In genomic region chr15:92305342-92305741, GRCh38 we compare ENCODE assay signal across 26 cellular contexts.
DNase-seq lines count a peak whose midpoint lies in the region; ATAC-seq, FAIRE-seq and TF ChIP-seq lines count a peak whose summit lies in the region.
"Had no signal": no experiment of that assay in that cellular context is flagged by ENCODE, and none has a peak within 500 bp of the region (broad histone marks: within the 10 kb centered on the region; RNA-seq: fewer than 3 reads in every experiment).

No MANE protein-coding gene starts in this region.

- no peak for TF ChIP-seq EP300 in H1 (IDR thresholded peaks at IDR 0.05; ENCODE audit: borderline replicate concordance in 1 of 2, low read depth in 2 of 2, low read length in 2 of 2)
- TF ChIP-seq EP300 in suprapubic skin (IDR thresholded peaks at IDR 0.05) = no peak

- H2BK5ac ChIP-seq in H9 (ENCODE audit: insufficient read length, low read length) (no peak overlapping the region), H1 (ENCODE audit: low read depth, low read length) (no peak overlapping the region)

- TF ChIP-seq CTCF in H9 (conservative IDR thresholded peaks at IDR 0.05) (no peak), H1 (IDR thresholded peaks at IDR 0.05; ENCODE audit: control extremely low read depth in 1 of 3, insufficient read depth in 1 of 3, low read depth in 1 of 3, low read length in 3 of 3) (no peak), suprapubic skin (IDR thresholded peaks at IDR 0.05) (no peak)

- H3K4me3 Mint-ChIP-seq in H9 = no peak overlapping the region
- H3K4me3 Mint-ChIP-seq in stimulated activated memory B cell treated with anti-CD40 and anti-IgM and Interleukin-4, amounts not matched to agents 10 μg/mL and 1 μg/mL and 100 μg/mL, for 72 hours = no peak overlapping the region
- H3K4me3 Mint-ChIP-seq: B cell; CD4-positive, alpha-beta T cell; T-helper 1 cell treated with Interleukin-12 subunit alpha and Interleukin-12 subunit beta and Interleukin-4 antibody, amounts not matched to agents 30 μg/mL and 1 μg/mL, for 36 hours had no signal

- WGBS in H9 (ENCODE audit: extremely low coverage, insufficient read length, low lambda C conversion rate) = no CpG with 5 or more reads among the region's 2 CpGs
- WGBS in H1 (ENCODE audit: extremely low coverage in 1 of 2, insufficient coverage in 1 of 2, insufficient read length in 1 of 2, insufficient replicate concordance in 2 of 2, low coverage in 1 of 2, low lambda C conversion rate in 2 of 2, missing lambda C conversion rate in 1 of 2), 2 experiments = 57% methylated on average over 2 of the region's 2 CpGs; no CpG with 5 or more reads in 1 of the 2 experiments
- WGBS in suprapubic skin = 62% methylated on average over 2 of the region's 2 CpGs

- no peak for TF ChIP-seq POLR2A in H1 (IDR thresholded peaks at IDR 0.05; ENCODE audit: control extremely low read depth in 1 of 2, low read depth in 2 of 2, low read length in 2 of 2)
- TF ChIP-seq POLR2A in suprapubic skin (IDR thresholded peaks at IDR 0.05) = no peak

- H2BK120ac ChIP-seq in H9 (ENCODE audit: low read depth, low read length, poor library complexity, severe bottlenecking) (no peak overlapping the region), H1 (replicated peaks; ENCODE audit: low read depth, low read length) (no peak overlapping the region)

- H3K36me3 ChIP-seq in H1 (ENCODE audit: control insufficient read depth in 2 of 4, insufficient read depth in 4 of 4, low read length in 3 of 4) = no peaks in the 10 kb centered on the region; a peak in 1 of 8 replicates
- no peaks in the 10 kb centered on the region for H3K36me3 ChIP-seq in suprapubic skin

- H3K4me1 ChIP-seq in H9 (ENCODE audit: insufficient read depth, low read length) (peaks cover 15% of the 10 kb centered on the region), H1 (replicated peaks in 1 of 4; ENCODE audit: control insufficient read depth in 3 of 4, insufficient read depth in 4 of 4, low read length in 3 of 4) (peaks cover 3 to 23% (median 16%) of the 10 kb centered on the region in 4 experiments), suprapubic skin (no peaks in the 10 kb centered on the region)
- H3K4me1 ChIP-seq: A549, Caco-2 had no signal

- peak; percentile 20 for DNase-seq in NCI-H345 (lab: John Stamatoyannopoulos, UW)
- no peak for DNase-seq in NCI-H345 treated with DMSO at 0.1 percent for 48 hours (lab: John Stamatoyannopoulos, UW; ENCODE audit: unreplicated experiment)
- no peak for DNase-seq in H9
- DNase-seq in H1 (ENCODE audit: low read depth in 1 of 2, low spot score in 2 of 2) = no peak
- no peak for DNase-seq in suprapubic skin (ENCODE audit: low spot score in 2 of 2)
- DNase-seq: Caco-2; CD4-positive, alpha-beta T cell; DMS 273 treated with DMSO at 0.1 percent for 48 hours; DMS79 treated with DMSO at 0.1 percent for 48 hours; HCEC 1CT; KBM-7; MM.1S; NCI-H1048; NCI-H1436 treated with DMSO at 0.1 percent for 48 hours; NCI-H1930; NCI-H510A; NCI-H774; PC-3; Right ventricle myocardium superior had no signal

- H3K9ac ChIP-seq in H9 (ENCODE audit: extremely low read depth, insufficient read length, low read length) (no peak overlapping the region), H1 (replicated peaks in 1 of 4; ENCODE audit: extremely low read depth in 1 of 4, low read depth in 3 of 4, low read length in 3 of 4) (no peak overlapping the region)

- H3K27me3 ChIP-seq in H9 (ENCODE audit: insufficient read depth, low read length) = no peaks in the 10 kb centered on the region
- no peaks in the 10 kb centered on the region; a peak in 2 of 7 replicates for H3K27me3 ChIP-seq in H1 (replicated peaks in 1 of 4; ENCODE audit: control insufficient read depth in 3 of 4, extremely low read depth in 1 of 4, insufficient read depth in 3 of 4, low read length in 3 of 4)
- H3K27me3 ChIP-seq in suprapubic skin = peaks cover 16% of the 10 kb centered on the region

- H2BK15ac ChIP-seq in H9 (ENCODE audit: low read depth, low read length) = no peak overlapping the region
- no peak overlapping the region for H2BK15ac ChIP-seq in H1 (ENCODE audit: low read length)

- H3K36me3 Mint-ChIP-seq in H9 (ENCODE audit: insufficient read depth in 1 of 3, low read depth in 3 of 3) = peaks cover 5 to 12% (median 7%) of the 10 kb centered on the region in 3 experiments; a peak in 6 of 7 replicates
- no peaks in the 10 kb centered on the region for H3K36me3 Mint-ChIP-seq in stimulated activated memory B cell treated with anti-CD40 and anti-IgM and Interleukin-4, amounts not matched to agents 10 μg/mL and 1 μg/mL and 100 μg/mL, for 72 hours

- H3K4me1 Mint-ChIP-seq in H9 = peaks cover 32 to 33% of the 10 kb centered on the region in 2 experiments
- peaks cover 6% of the 10 kb centered on the region for H3K4me1 Mint-ChIP-seq in stimulated activated memory B cell treated with anti-CD40 and anti-IgM and Interleukin-4, amounts not matched to agents 10 μg/mL and 1 μg/mL and 100 μg/mL, for 72 hours

- H3K9me3 ChIP-seq in H9 (ENCODE audit: control insufficient read depth, low read depth, low read length) (no peaks in the 10 kb centered on the region), H1 (ENCODE audit: insufficient read depth in 2 of 2, low read depth in 1 of 2, low read length in 1 of 2) (peaks cover 0 to 8% of the 10 kb centered on the region in 2 experiments; a peak in 2 of 4 replicates), suprapubic skin (no peaks in the 10 kb centered on the region)
- H3K9me3 ChIP-seq: Caco-2 had no signal

- peak overlapping the region; percentile 19 for H3K4me2 ChIP-seq in H9 (ENCODE audit: insufficient read depth, insufficient read length, low read length)
- H3K4me2 ChIP-seq in H1 (ENCODE audit: insufficient read depth in 1 of 2, low read depth in 2 of 2, low read length in 2 of 2) = peak overlapping the region in 1 of 2 experiments; percentile 29; a peak in 2 of 4 replicates
- H3K4me2 ChIP-seq: A549 had no signal

- H3K14ac ChIP-seq in H9 (ENCODE audit: insufficient read depth, low read length) (no peak overlapping the region; the same call in 1 of the 2 replicates), H1 (ENCODE audit: insufficient read length) (no peak overlapping the region)

- no peak overlapping the region for H3K4ac ChIP-seq in H9 (ENCODE audit: low read depth, low read length)
- no peak overlapping the region for H3K4ac ChIP-seq in H1 (replicated peaks; ENCODE audit: insufficient read length, low read depth, low read length)

- H2BK12ac ChIP-seq in H9 (ENCODE audit: insufficient read length, low read depth, low read length) (no peak overlapping the region), H1 (ENCODE audit: low read depth, low read length) (no peak overlapping the region)

- POLR2A ChIA-PET in H1 (lab: Charles Lee; ENCODE audit: partially characterized antibody) = interaction anchor here (1.0 kb wide), 1 partner anchor 366 kb away, joined by 3 read pairs; no protein-coding TSS in a partner anchor

- H3K56ac ChIP-seq in H9 (ENCODE audit: insufficient read length, low read depth, low read length) = no peak overlapping the region
- no peak overlapping the region for H3K56ac ChIP-seq in H1 (replicated peaks; ENCODE audit: insufficient read length, low read depth, low read length)

- H3K79me1 ChIP-seq in H9 (ENCODE audit: insufficient read depth, low read depth, low read length, poor library complexity, severe bottlenecking) (no peaks in the 10 kb centered on the region), H1 (ENCODE audit: low read depth, low read length) (no peaks in the 10 kb centered on the region)

- H3K23ac ChIP-seq in H9 (ENCODE audit: insufficient read length, low read depth, low read length) = no peak overlapping the region
- H3K23ac ChIP-seq in H1 (ENCODE audit: insufficient read length) = no peak overlapping the region

- TF ChIP-seq RAD21 in H1 (IDR thresholded peaks at IDR 0.05 in 1 of 2, conservative IDR thresholded peaks at IDR 0.05 in 1 of 2; ENCODE audit: low read depth in 2 of 2, low read length in 2 of 2) = no peak

- no peaks in the 10 kb centered on the region for H4K20me1 ChIP-seq in H9 (ENCODE audit: control insufficient read depth, insufficient read depth, insufficient read length)
- no peaks in the 10 kb centered on the region for H4K20me1 ChIP-seq in H1 (replicated peaks in 1 of 2; ENCODE audit: control insufficient read depth in 1 of 2, insufficient read depth in 2 of 2, low read length in 2 of 2)

- H2AFZ ChIP-seq in H9 (ENCODE audit: low read length) (peak overlapping the region; percentile 6), H1 (ENCODE audit: low read length) (peak overlapping the region; percentile 47)

- FAIRE-seq in H1 (lab: Jason Lieb, UNC) = peak; percentile 48
- FAIRE-seq: A549, HepG2 had no signal

- no peaks in the 10 kb centered on the region for H3K23me2 ChIP-seq in H9 (ENCODE audit: insufficient read length, low read depth, low read length, poor library complexity, severe bottlenecking)
- H3K23me2 ChIP-seq in H1 (ENCODE audit: low read depth, low read length) = no peaks in the 10 kb centered on the region

- H4K5ac ChIP-seq in H9 (ENCODE audit: insufficient read length, low read depth, low read length) (no peak overlapping the region), H1 (ENCODE audit: insufficient read length, low read depth, low read length) (no peak overlapping the region)

- peak overlapping the region in 1 of 3 experiments; percentile 9; a peak in 2 of 7 replicates for H3K27ac Mint-ChIP-seq in H9
- H3K27ac Mint-ChIP-seq in stimulated activated memory B cell treated with anti-CD40 and anti-IgM and Interleukin-4, amounts not matched to agents 10 μg/mL and 1 μg/mL and 100 μg/mL, for 72 hours = no peak overlapping the region
- H3K27ac Mint-ChIP-seq: B cell; CD4-positive, alpha-beta T cell; T-helper 1 cell treated with Interleukin-12 subunit alpha and Interleukin-12 subunit beta and Interleukin-4 antibody, amounts not matched to agents 30 μg/mL and 1 μg/mL, for 36 hours had no signal

- H4K91ac ChIP-seq in H9 (ENCODE audit: insufficient read length, low read depth, low read length) = no peak overlapping the region
- no peak overlapping the region for H4K91ac ChIP-seq in H1 (replicated peaks; ENCODE audit: insufficient read length, low read length)

- no peak overlapping the region for H2BK20ac ChIP-seq in H9 (ENCODE audit: low read depth, low read length, poor library complexity, severe bottlenecking)
- 0 out of 2 replicates have a peak overlapping the region, but pooled peaks have one; percentile 87 for H2BK20ac ChIP-seq in H1 (ENCODE audit: low read length)

- H3K27ac ChIP-seq in H9 (ENCODE audit: insufficient read length, low read depth, low read length) (no peak overlapping the region), H1 (ENCODE audit: low read depth, low read length) (no peak overlapping the region), suprapubic skin (no peak overlapping the region)
- H3K27ac ChIP-seq: A549, HL-60 had no signal

- ATAC-seq in stimulated activated memory B cell treated with anti-CD40 and anti-IgM and Interleukin-4, amounts not matched to agents 10 μg/mL and 1 μg/mL and 100 μg/mL, for 72 hours = no peak
- no peak for ATAC-seq in GM19455 (IDR thresholded peaks at IDR 0.05; ENCODE audit: unreplicated experiment)
- ATAC-seq: HepG2, PC-3 had no signal

- H3K9me3 Mint-ChIP-seq in H9 = peaks cover 15 to 16% of the 10 kb centered on the region in 2 experiments
- peaks cover 7% of the 10 kb centered on the region for H3K9me3 Mint-ChIP-seq in stimulated activated memory B cell treated with anti-CD40 and anti-IgM and Interleukin-4, amounts not matched to agents 10 μg/mL and 1 μg/mL and 100 μg/mL, for 72 hours
- H3K9me3 Mint-ChIP-seq: T-helper 1 cell treated with Interleukin-12 subunit alpha and Interleukin-12 subunit beta and Interleukin-4 antibody, amounts not matched to agents 30 μg/mL and 1 μg/mL, for 36 hours had no signal

- H3K18ac ChIP-seq in H9 (ENCODE audit: insufficient read length, low read depth, low read length) = no peak overlapping the region
- H3K18ac ChIP-seq in H1 (ENCODE audit: extremely low read depth, low read length) = no peak overlapping the region

- H2AK5ac ChIP-seq in H9 (ENCODE audit: insufficient read length, low read length) = no peak overlapping the region
- H2AK5ac ChIP-seq in H1 (ENCODE audit: low read depth, low read length) = no peak overlapping the region

- CTCF ChIA-PET in H1 (lab: Charles Lee; ENCODE audit: partially characterized antibody) = interaction anchor here (0.6 to 2.1 kb wide), 16 partner anchors 10 to 214 kb away, joined by 3 to 11 read pairs (median 3); no protein-coding TSS in a partner anchor

- H3K79me2 ChIP-seq in H9 (ENCODE audit: insufficient read depth, low read length) (no peaks in the 10 kb centered on the region), H1 (ENCODE audit: control insufficient read depth in 1 of 2, insufficient read depth in 2 of 2, low read length in 2 of 2) (no peaks in the 10 kb centered on the region)

- H3K4me3 ChIP-seq in H1 (ENCODE audit: extremely low read depth in 1 of 4, insufficient read depth in 2 of 4, low read depth in 3 of 4, low read length in 4 of 4) (no peak overlapping the region), suprapubic skin (no peak overlapping the region)
- H3K4me3 ChIP-seq: A549 had no signal

- no peak overlapping the region for H3T11ph ChIP-seq in H9 (ENCODE audit: low read length)

- H3K27me3 Mint-ChIP-seq in H9 (ENCODE audit: low read depth) = peaks cover 2% of the 10 kb centered on the region; the same call in 1 of the 2 replicates
- H3K27me3 Mint-ChIP-seq in stimulated activated memory B cell treated with anti-CD40 and anti-IgM and Interleukin-4, amounts not matched to agents 10 μg/mL and 1 μg/mL and 100 μg/mL, for 72 hours = peaks cover 20% of the 10 kb centered on the region

- H4K8ac ChIP-seq in H9 (replicated peaks; ENCODE audit: insufficient read length, low read depth, low read length) = no peak overlapping the region
- H4K8ac ChIP-seq in H1 (ENCODE audit: extremely low read depth, insufficient read depth, low read length) = no peak overlapping the region
